Comparison of ENCODE assay signal across 13 cellular contexts in genomic region chr2:222303828-222304736, GRCh38. TPM values are rescaled to one million over a fixed set of nuclear protein-coding genes. Genes with fewer than 3 reads are reported as not detected.
DNase-seq lines count a peak whose midpoint lies in the region; ATAC-seq and TF ChIP-seq lines count a peak whose summit lies in the region.
"Had no signal": no experiment of that assay in that cellular context is flagged by ENCODE, and none has a peak within 500 bp of the region (broad histone marks: within the 10 kb centered on the region; RNA-seq: fewer than 3 reads in every experiment).

No MANE protein-coding gene starts in this region.

- H3K27me3 ChIP-seq in Karpas-422 (ENCODE audit: low read length) = no peaks in the 10 kb centered on the region

- H3K4me3 Mint-ChIP-seq in dendritic cell treated with granulocyte-macrophage colony-stimulating factor and Interleukin-4, amounts not matched to agents 40 ng/mL and 50 ng/mL, for 4 days = peak overlapping the region; percentile 83
- H3K4me3 Mint-ChIP-seq in osteocyte (ENCODE audit: unreplicated experiment) = peak overlapping the region; percentile 6

- H3K27ac Mint-ChIP-seq in dendritic cell treated with granulocyte-macrophage colony-stimulating factor and Interleukin-4, amounts not matched to agents 40 ng/mL and 50 ng/mL, for 4 days = peak overlapping the region; percentile 76
- no peak overlapping the region for H3K27ac Mint-ChIP-seq in osteocyte (ENCODE audit: unreplicated experiment)

- H3K9me3 ChIP-seq in Karpas-422 (ENCODE audit: low read length) = no peaks in the 10 kb centered on the region
- H3K9me3 ChIP-seq: left lung, sigmoid colon had no signal

- no peaks in the 10 kb centered on the region for H3K79me2 ChIP-seq in Karpas-422 (ENCODE audit: low read length)

- H3K4me2 ChIP-seq in Karpas-422 (ENCODE audit: low read depth, low read length, poor library complexity, severe bottlenecking) = peak overlapping the region; percentile 83

- H3K9ac ChIP-seq in Karpas-422 (ENCODE audit: low read length) = peak overlapping the region; percentile 59; the same call in 1 of the 2 replicates

- H3K4me3 ChIP-seq in Karpas-422 (ENCODE audit: low read length) = peak overlapping the region; percentile 67

- H4K20me1 ChIP-seq in Karpas-422 (ENCODE audit: insufficient read depth, low read depth, low read length) = no peaks in the 10 kb centered on the region

- peaks cover 86% of the 10 kb centered on the region for H3K4me1 Mint-ChIP-seq in dendritic cell treated with granulocyte-macrophage colony-stimulating factor and Interleukin-4, amounts not matched to agents 40 ng/mL and 50 ng/mL, for 4 days (ENCODE audit: low read depth)
- peaks cover 35% of the 10 kb centered on the region for H3K4me1 Mint-ChIP-seq in osteocyte (ENCODE audit: unreplicated experiment)

- peak; percentile 32 for DNase-seq in COLO668 (lab: John Stamatoyannopoulos, UW; ENCODE audit: unreplicated experiment)
- no peak for DNase-seq in Karpas-422
- DNase-seq in osteocyte (ENCODE audit: extremely low spot score, unreplicated experiment) = no peak
- DNase-seq in NCI-H82 treated with DMSO at 0.1 percent for 48 hours (lab: John Stamatoyannopoulos, UW; ENCODE audit: unreplicated experiment) = no peak
- DNase-seq in mesenteric fat pad (ENCODE audit: low spot score) = no peak
- no peak for DNase-seq in activated naive CD4-positive, alpha-beta T cell treated with Interleukin-2 at 50 U/mL for 16 hours
- DNase-seq: DMS153, foreskin fibroblast, sigmoid colon, T1000 had no signal

- H3K9me2 ChIP-seq in Karpas-422 (replicated peaks; ENCODE audit: insufficient read depth, low read length) = no peaks in the 10 kb centered on the region

- no peak for ATAC-seq in HG02610 (IDR thresholded peaks at IDR 0.05; ENCODE audit: unreplicated experiment)
- ATAC-seq: left lung had no signal

- peaks cover 12% of the 10 kb centered on the region for H3K9me3 Mint-ChIP-seq in dendritic cell treated with granulocyte-macrophage colony-stimulating factor and Interleukin-4, amounts not matched to agents 40 ng/mL and 50 ng/mL, for 4 days
- H3K9me3 Mint-ChIP-seq in osteocyte (ENCODE audit: unreplicated experiment) = no peaks in the 10 kb centered on the region

- peak overlapping the region; percentile 69; the same call in 1 of the 2 replicates for H2AFZ ChIP-seq in Karpas-422 (ENCODE audit: low read length)

- no peak for TF ChIP-seq CTCF in osteocyte (IDR thresholded peaks at IDR 0.05)

- H3K27ac ChIP-seq in Karpas-422 (ENCODE audit: low read length) = no peak overlapping the region
- H3K27ac ChIP-seq: sigmoid colon had no signal

- H3K4me1 ChIP-seq in Karpas-422 (ENCODE audit: low read length) = peaks cover 24% of the 10 kb centered on the region

- no peaks in the 10 kb centered on the region for H3K36me3 ChIP-seq in Karpas-422 (ENCODE audit: insufficient read depth, low read length)
- H3K36me3 ChIP-seq: left lung, sigmoid colon had no signal

- intact Hi-C loops in dendritic cell treated with granulocyte-macrophage colony-stimulating factor and Interleukin-4, amounts not matched to agents 40 ng/mL and 50 ng/mL, for 4 days (cut with micrococcal nuclease) = no loop called here

- H3K36me3 Mint-ChIP-seq in dendritic cell treated with granulocyte-macrophage colony-stimulating factor and Interleukin-4, amounts not matched to agents 40 ng/mL and 50 ng/mL, for 4 days (ENCODE audit: low read depth) = no peaks in the 10 kb centered on the region
- H3K36me3 Mint-ChIP-seq in osteocyte (ENCODE audit: unreplicated experiment) = peaks cover under 1% of the 10 kb centered on the region

- peaks cover 97% of the 10 kb centered on the region for H3K27me3 Mint-ChIP-seq in dendritic cell treated with granulocyte-macrophage colony-stimulating factor and Interleukin-4, amounts not matched to agents 40 ng/mL and 50 ng/mL, for 4 days
- peaks cover 98% of the 10 kb centered on the region for H3K27me3 Mint-ChIP-seq in osteocyte (ENCODE audit: unreplicated experiment)

RNA-seq across cellular contexts. Expression of gene PAX3, which starts 5.3 kb away (rescaled TPM):
- total RNA-seq in Karpas-422 (2014; rRNA removed; shearing (Covaris generic); ENCODE audit: low replicate concordance) = not detected in 2 replicates
- total RNA-seq in osteocyte (2.3 and 2.8 TPM in 2 replicates), mesenteric fat pad (not detected)
- total RNA-seq: left lung, sigmoid colon had no signal
